8 cellular contexts compared by ENCODE assay signal in genomic region chr22:35380537-35381423, GRCh38. TPM values are rescaled to one million over a fixed set of nuclear protein-coding genes. Genes with fewer than 3 reads are reported as not detected.
A peak's percentile ranks its signal among the peaks of the same experiment; 100 is the strongest.
DNase-seq lines count a peak whose midpoint lies in the region; ATAC-seq, FAIRE-seq and TF ChIP-seq lines count a peak whose summit lies in the region.

Gene HMOX1, plus strand, starts transcription at chr22:35381096. Its CDS starts 78 bp downstream, at chr22:35381174.

- peak within 1 kb of the TSS; percentile 89 for H2BK12ac ChIP-seq in H1 (ENCODE audit: low read depth, low read length)

- H3K27ac ChIP-seq in H1 (ENCODE audit: low read depth, low read length) (no peak within 1 kb of the TSS), lung (ENCODE audit: low read depth in 1 of 2, low read length in 1 of 2) (peak within 1 kb of the TSS; percentile 24 to 89)

- H3K23me2 ChIP-seq in H1 (ENCODE audit: low read depth, low read length), result peaks cover 8% of the 10 kb centered on the region; the same call in 1 of the 2 replicates

- no peaks in the 10 kb centered on the region for H4K20me1 ChIP-seq in H1 (replicated peaks in 1 of 2; ENCODE audit: control insufficient read depth in 1 of 2, insufficient read depth in 2 of 2, low read length in 2 of 2)

- H2BK5ac ChIP-seq in H1 (ENCODE audit: low read depth, low read length), result peak within 1 kb of the TSS; percentile 73; the same call in 1 of the 2 replicates

- TF ChIP-seq CTCF in H1 (IDR thresholded peaks at IDR 0.05; ENCODE audit: control extremely low read depth in 1 of 3, insufficient read depth in 1 of 3, low read depth in 1 of 3, low read length in 3 of 3) (no peak), lung (IDR thresholded peaks at IDR 0.05; ENCODE audit: control extremely low read depth, extremely low read depth) (no peak)

- peak within 1 kb of the TSS; percentile 69 to 85 for H3K4me2 ChIP-seq in H1 (ENCODE audit: insufficient read depth in 1 of 2, low read depth in 2 of 2, low read length in 2 of 2)

- H4K8ac ChIP-seq in H1 (ENCODE audit: extremely low read depth, insufficient read depth, low read length), result peak within 1 kb of the TSS; percentile 84; the same call in 1 of the 2 replicates

- H3K4me1 ChIP-seq in H1 (replicated peaks in 1 of 4; ENCODE audit: control insufficient read depth in 3 of 4, insufficient read depth in 4 of 4, low read length in 3 of 4) (peaks cover 21 to 27% (median 26%) of the 10 kb centered on the region in 4 experiments), lung (ENCODE audit: control insufficient read depth in 2 of 2, insufficient read depth in 2 of 2, low read length in 2 of 2) (peaks cover 0 to 10% of the 10 kb centered on the region in 2 donors)

- TF ChIP-seq RAD21 in H1 (IDR thresholded peaks at IDR 0.05 in 1 of 2, conservative IDR thresholded peaks at IDR 0.05 in 1 of 2; ENCODE audit: low read depth in 2 of 2, low read length in 2 of 2), result peak; percentile 19 to 40; a peak in 2 of 4 replicates

- H3K79me1 ChIP-seq in H1 (ENCODE audit: low read depth, low read length), result peaks cover 2% of the 10 kb centered on the region; the same call in 1 of the 2 replicates

- peak within 1 kb of the TSS; percentile 84 for H4K91ac ChIP-seq in H1 (replicated peaks; ENCODE audit: insufficient read length, low read length)

- WGBS in H1 (ENCODE audit: extremely low coverage in 1 of 2, insufficient coverage in 1 of 2, insufficient read length in 1 of 2, insufficient replicate concordance in 2 of 2, low coverage in 1 of 2, low lambda C conversion rate in 2 of 2, missing lambda C conversion rate in 1 of 2), 2 experiments, result 9% methylated on average over 44 of the region's 47 CpGs; no CpG with 5 or more reads in 1 of the 2 experiments
- 4 to 5% methylated on average over 45 to 47 of the region's 47 CpGs for WGBS in lung, 2 donors

- peak in 1 of 2 experiments; percentile 66; a peak in 2 of 3 replicates for TF ChIP-seq POLR2A in H1 (IDR thresholded peaks at IDR 0.05; ENCODE audit: control extremely low read depth in 1 of 2, low read depth in 2 of 2, low read length in 2 of 2)

- H3K27me3 ChIP-seq in H1 (replicated peaks in 1 of 4; ENCODE audit: control insufficient read depth in 3 of 4, extremely low read depth in 1 of 4, insufficient read depth in 3 of 4, low read length in 3 of 4), result no peaks in the 10 kb centered on the region; a peak in 1 of 7 replicates
- no peaks in the 10 kb centered on the region for H3K27me3 ChIP-seq in lung (ENCODE audit: control insufficient read depth, insufficient read depth)

- H3K9me3 ChIP-seq in H1 (ENCODE audit: insufficient read depth in 2 of 2, low read depth in 1 of 2, low read length in 1 of 2) (no peaks in the 10 kb centered on the region), lung (ENCODE audit: control insufficient read depth in 2 of 2, insufficient read depth in 1 of 2, low read length in 1 of 2) (no peaks in the 10 kb centered on the region)

- no peak within 1 kb of the TSS for H3K23ac ChIP-seq in H1 (ENCODE audit: insufficient read length)

- peak within 1 kb of the TSS; percentile 8 for H4K5ac ChIP-seq in H1 (ENCODE audit: insufficient read length, low read depth, low read length)

- H3K9ac ChIP-seq in H1 (replicated peaks in 1 of 4; ENCODE audit: extremely low read depth in 1 of 4, low read depth in 3 of 4, low read length in 3 of 4), result peak within 1 kb of the TSS; percentile 8 to 72 (median 54)

- CTCF ChIA-PET in H1 (lab: Charles Lee; ENCODE audit: partially characterized antibody), result interaction anchor here (0.6 to 1.6 kb wide), 9 partner anchors 10 to 363 kb away, joined by 3 to 6 read pairs (median 3); no protein-coding TSS in a partner anchor

- H2BK15ac ChIP-seq in H1 (ENCODE audit: low read length), result peak within 1 kb of the TSS; percentile 66; the same call in 1 of the 2 replicates

- TF ChIP-seq EP300 in H1 (IDR thresholded peaks at IDR 0.05; ENCODE audit: borderline replicate concordance in 1 of 2, low read depth in 2 of 2, low read length in 2 of 2), result no peak

- peak within 1 kb of the TSS; percentile 76 for H3K18ac ChIP-seq in H1 (ENCODE audit: extremely low read depth, low read length)

- H2AFZ ChIP-seq in H1 (ENCODE audit: low read length), result no peak within 1 kb of the TSS

- POLR2A ChIA-PET in H1 (lab: Charles Lee; ENCODE audit: partially characterized antibody), result interaction anchor here (0.6 to 57.4 kb wide), 10 partner anchors 9 to 583 kb away, joined by 3 to 1995 read pairs (median 3); partner anchors contain the start of genes MCM5 and TOM1

- peak within 1 kb of the TSS; percentile 1 for H3K56ac ChIP-seq in H1 (replicated peaks; ENCODE audit: insufficient read length, low read depth, low read length)

- H3K4ac ChIP-seq in H1 (replicated peaks; ENCODE audit: insufficient read length, low read depth, low read length), result no peak within 1 kb of the TSS

- DNase-seq in NCI-H1694 treated with DMSO at 0.1 percent for 48 hours (lab: John Stamatoyannopoulos, UW), result peak; percentile 4
- no peak for DNase-seq in NCI-H1694 (lab: John Stamatoyannopoulos, UW)
- peak; percentile 93 for DNase-seq in NCI-H69 (lab: John Stamatoyannopoulos, UW)
- peak in 2 of 3 experiments; percentile 30 to 36 for DNase-seq in activated CD8-positive, alpha-beta memory T cell treated with anti-CD3 and anti-CD28 coated beads for 48 hours (ENCODE audit: low read depth in 2 of 3, low spot score in 2 of 3)
- DNase-seq in H1 (ENCODE audit: low read depth in 1 of 2, low spot score in 2 of 2), result peak in 1 of 2 experiments; percentile 82
- DNase-seq in lung (ENCODE audit: low spot score), result peak; percentile 93
- DNase-seq in stimulated activated CD8-positive, alpha-beta memory T cell treated with anti-CD3 and anti-CD28 coated beads, Interleukin-12 subunit alpha, Interleukin-12 subunit beta, amount 100 ng/mL, for 4 hours (ENCODE audit: low read depth), result peak; percentile 45

- H2BK20ac ChIP-seq in H1 (ENCODE audit: low read length), result peak within 1 kb of the TSS; percentile 13; the same call in 1 of the 2 replicates

- H2BK120ac ChIP-seq in H1 (replicated peaks; ENCODE audit: low read depth, low read length), result peak within 1 kb of the TSS; percentile 94

- H3K36me3 ChIP-seq in H1 (ENCODE audit: control insufficient read depth in 2 of 4, insufficient read depth in 4 of 4, low read length in 3 of 4) (0 out of 8 replicates have a peak, but pooled peaks cover 0 to 3% (median 0%) of the 10 kb centered on the region in 4 experiments), lung (ENCODE audit: control insufficient read depth in 2 of 2, insufficient read depth in 2 of 2, low read length in 2 of 2) (peaks cover 0 to 4% of the 10 kb centered on the region in 2 donors)

- peak within 1 kb of the TSS; percentile 34 to 63 (median 45) for H3K4me3 ChIP-seq in H1 (ENCODE audit: extremely low read depth in 1 of 4, insufficient read depth in 2 of 4, low read depth in 3 of 4, low read length in 4 of 4)
- peak within 1 kb of the TSS; percentile 62 for H3K4me3 ChIP-seq in lung

- ATAC-seq in HG02938 (IDR thresholded peaks at IDR 0.05; ENCODE audit: unreplicated experiment), result peak; percentile 43
- ATAC-seq in lung (ENCODE audit: insufficient read depth, low FRiP score), result peak; percentile 84

- H2AK5ac ChIP-seq in H1 (ENCODE audit: low read depth, low read length), result peak within 1 kb of the TSS; percentile 32

- H3K14ac ChIP-seq in H1 (ENCODE audit: insufficient read length), result no peak within 1 kb of the TSS

- no peak for FAIRE-seq in H1 (lab: Jason Lieb, UNC)

- H3K79me2 ChIP-seq in H1 (ENCODE audit: control insufficient read depth in 1 of 2, insufficient read depth in 2 of 2, low read length in 2 of 2), result peaks cover 0 to 4% of the 10 kb centered on the region in 2 experiments; a peak in 1 of 4 replicates

TF ChIP-seq in H1, 55 proteins besides CTCF, POLR2A, EP300 and RAD21 (continues in another document):
- TF ChIP-seq CBX5 (IDR thresholded peaks at IDR 0.05; ENCODE audit: low read depth, low read length), result no peak
- TF ChIP-seq ASH2L (IDR thresholded peaks at IDR 0.05; ENCODE audit: low read length), result peak; percentile 39
- TF ChIP-seq E2F6 (IDR thresholded peaks at IDR 0.05), result peak; percentile 59
- TF ChIP-seq CREB1 (IDR thresholded peaks at IDR 0.05), result peak; percentile 32; the same call in 1 of the 2 replicates
- peak; percentile 70; the same call in 1 of the 2 replicates for TF ChIP-seq TBP (IDR thresholded peaks at IDR 0.05; ENCODE audit: low read depth, low read length)
- TF ChIP-seq SRF (IDR thresholded peaks at IDR 0.05; ENCODE audit: low read depth, low read length), result no peak
- 0 out of 2 replicates have a peak, but pooled peaks have one; percentile 15 for TF ChIP-seq KDM1A (IDR thresholded peaks at IDR 0.05; ENCODE audit: borderline replicate concordance, low read length)
- TF ChIP-seq TAF7 (optimal IDR thresholded peaks at IDR 0.05; ENCODE audit: borderline replicate concordance, low read depth, low read length), result peak; percentile 56
- peak; percentile 78; the same call in 1 of the 2 replicates for TF ChIP-seq RBBP5 (IDR thresholded peaks at IDR 0.05; ENCODE audit: borderline replicate concordance, low read depth, low read length)
- peak; percentile 72 for TF ChIP-seq ATF3 (IDR thresholded peaks at IDR 0.05; ENCODE audit: insufficient read depth, low read depth, low read length)
- no peak for TF ChIP-seq NRF1 (IDR thresholded peaks at IDR 0.05; ENCODE audit: low read depth, low read length)
- TF ChIP-seq JUN (IDR thresholded peaks at IDR 0.05; ENCODE audit: low read depth, low read length), result no peak
- TF ChIP-seq GABPA (IDR thresholded peaks at IDR 0.05; ENCODE audit: borderline replicate concordance, insufficient read depth, low read length), result no peak

RNA-seq across cellular contexts. Expression of gene HMOX1, which starts in this region (rescaled TPM):
- total RNA-seq in H1 (2021; fragmentation: NEBNext Ultra II Directional; extraction: Animal tissue kit (Norgen Biotek cat#: 25700)), result 25.0 and 25.7 TPM in 2 replicates
- polyA plus RNA-seq in H1 (2011; rRNA removed) (39.2 and 41.6 TPM in 2 replicates), lung (100 to 1,000 TPM; 120 to 930 TPM)
- polyA plus RNA-seq in H1 (2011; cell fraction: cytosol; rRNA removed), result 28.6 TPM
- 19.6 TPM for polyA plus RNA-seq in H1 (2011; cell fraction: nucleus; rRNA removed)
- 20.2 to 27.4 TPM (median 24.8 TPM) in 4 replicates for polyA plus RNA-seq in H1 (2012, experiment 1 of 2)
- polyA plus RNA-seq in H1 (2012, experiment 2 of 2), result 29.7 TPM
- polyA plus RNA-seq in H1 (2013, experiment 1 of 2), result 23.9 TPM
- polyA plus RNA-seq in H1 (2013, experiment 2 of 2), result 27.9 TPM
- polyA minus RNA-seq in H1 (2011; rRNA and poly(A)+ RNA removed), result 8.0 and 8.7 TPM in 2 replicates
- 7.7 TPM for polyA minus RNA-seq in H1 (2011; cell fraction: cytosol; rRNA and poly(A)+ RNA removed)
- polyA minus RNA-seq in H1 (2011; cell fraction: nucleus; rRNA and poly(A)+ RNA removed), result 9.2 TPM
- total RNA-seq in lung, result 100 to 1,000 TPM in 1 of 2 donors, 10 to 100 TPM in 1; 59.9 to 151 TPM
